8 cellular contexts compared by ENCODE assay signal in the genomic region with DNA sequence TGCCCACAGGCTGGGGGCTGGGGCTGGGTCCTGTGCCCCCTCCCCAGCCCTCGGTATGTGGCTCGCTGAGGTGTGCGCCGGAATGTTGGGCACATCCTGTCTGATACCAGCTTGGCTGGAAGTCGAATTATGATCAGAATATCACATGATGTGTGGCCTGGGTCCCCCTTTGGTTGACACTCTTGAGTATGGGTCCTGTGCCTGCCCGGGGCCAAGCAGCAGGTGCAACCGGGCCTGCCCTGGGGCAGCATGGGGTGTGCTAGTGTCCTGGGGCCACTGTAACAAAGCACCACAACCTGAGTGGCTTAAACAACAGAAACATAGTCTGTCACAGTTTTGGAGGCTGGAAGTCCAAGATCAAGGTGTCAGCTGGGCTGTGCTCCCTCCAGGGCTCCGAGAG. TPM values are rescaled to one million over a fixed set of nuclear protein-coding genes. Genes with fewer than 3 reads are reported as not detected.
"Had no signal": no experiment of that assay in that cellular context is flagged by ENCODE, and none has a peak within 500 bp of the region (broad histone marks: within the 10 kb centered on the region; RNA-seq: fewer than 3 reads in every experiment).

No MANE protein-coding gene starts in this region.

- H3K4me3 ChIP-seq: GM23338, K562 had no signal

- H3K9me3 Mint-ChIP-seq: GM23338, H9, HFFc6 had no signal

- DNase-seq: H9, HCEC 1CT, HFFc6, IMR-90, KG1 had no signal

- H3K4me1 Mint-ChIP-seq: GM23338, H9 had no signal

- ATAC-seq: GM23338, K562 had no signal

- H3K27ac Mint-ChIP-seq: GM23338, HFFc6 had no signal

- H3K4me3 Mint-ChIP-seq: GM23338, H9, HFFc6 had no signal

RNA-seq across cellular contexts. Expression of a gene that starts 52.7 kb away (rescaled TPM):
- total RNA-seq: HT-29 had no signal
